ENCODE assay signal across 1 cellular context in the genomic region with DNA sequence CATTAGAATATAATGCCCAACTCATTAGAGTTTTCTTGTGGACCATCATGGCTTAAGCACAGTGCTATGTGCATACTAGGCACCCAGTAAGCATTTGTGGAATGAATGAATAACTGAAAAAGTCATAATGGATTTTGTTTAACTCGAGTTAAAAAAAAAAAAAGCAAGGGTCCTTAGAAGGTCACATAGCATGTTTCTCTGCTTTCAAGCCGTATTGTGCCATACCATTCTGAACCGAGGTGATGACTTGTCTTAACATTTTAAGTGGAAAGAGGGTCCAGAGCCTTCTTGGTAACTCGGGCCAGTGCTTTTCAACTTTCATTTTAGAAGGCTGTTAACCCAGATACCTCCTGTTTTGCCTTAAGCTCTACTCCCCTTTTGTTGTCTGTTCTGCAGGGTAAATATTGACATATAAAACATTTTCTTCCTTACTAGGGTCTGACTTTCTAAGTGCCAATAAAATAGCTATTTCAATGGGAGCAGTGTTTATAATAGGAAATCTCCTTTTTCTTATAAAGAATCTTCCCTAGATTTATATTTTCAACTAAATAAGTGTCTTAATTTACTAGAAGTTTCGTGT.
TF ChIP-seq lines count a peak whose summit lies in the region.

No MANE protein-coding gene starts in this region.

TF ChIP-seq in A549, 52 proteins besides CTCF, POLR2A, EP300 and RAD21 (continued from another document):
- TF ChIP-seq MYC (IDR thresholded peaks at IDR 0.05; ENCODE audit: borderline replicate concordance, low read length): no peak
